Comparison of ENCODE assay signal across 8 cellular contexts in genomic region chr19:56393119-56394012, GRCh38. TPM values are rescaled to one million over a fixed set of nuclear protein-coding genes. Genes with fewer than 3 reads are reported as not detected.
DNase-seq lines count a peak whose midpoint lies in the region; ATAC-seq and TF ChIP-seq lines count a peak whose summit lies in the region.

ZNF582 (minus strand) TSS chr19:56393534; CDS start chr19:56391752, 1,782 bp downstream.

- H3K9me3 ChIP-seq in DOHH2 (ENCODE audit: control insufficient read depth, insufficient read depth, low read length), result peaks cover 39% of the 10 kb centered on the region
- H3K9me3 ChIP-seq in Karpas-422 (ENCODE audit: low read length), result peaks cover 41% of the 10 kb centered on the region
- H3K9me3 ChIP-seq in SK-N-MC (ENCODE audit: low read depth, low read length), result 0 out of 2 replicates have a peak, but pooled peaks cover 3% of the 10 kb centered on the region
- H3K9me3 ChIP-seq in parathyroid adenoma (ENCODE audit: control insufficient read depth, low read length), result no peaks in the 10 kb centered on the region
- H3K9me3 ChIP-seq in tibial nerve, result peaks cover 0 to 45% (median 0%) of the 10 kb centered on the region in 4 donors

- TF ChIP-seq CTCF in DOHH2 (IDR thresholded peaks at IDR 0.05; ENCODE audit: low read depth, low read length, poor library complexity, severe bottlenecking), result peak; percentile 94
- TF ChIP-seq CTCF in parathyroid adenoma (IDR thresholded peaks at IDR 0.05), result peak; percentile 78
- peak; percentile 64 to 85 (median 65) for TF ChIP-seq CTCF in tibial nerve (IDR thresholded peaks at IDR 0.05)

- ATAC-seq in GM21717 (IDR thresholded peaks at IDR 0.05; ENCODE audit: unreplicated experiment), result peak; percentile 80

- H3K9ac ChIP-seq in Karpas-422 (ENCODE audit: low read length) (peak within 1 kb of the TSS; percentile 70), SK-N-MC (ENCODE audit: insufficient read length) (peak within 1 kb of the TSS; percentile 83), parathyroid adenoma (peak within 1 kb of the TSS; percentile 95)

- H3K79me2 ChIP-seq in DOHH2 (ENCODE audit: control insufficient read depth, low read length) (no peaks in the 10 kb centered on the region), Karpas-422 (ENCODE audit: low read length) (no peaks in the 10 kb centered on the region), parathyroid adenoma (no peaks in the 10 kb centered on the region)

- H3F3A ChIP-seq in DOHH2 (ENCODE audit: control insufficient read depth, insufficient read depth), result no peaks in the 10 kb centered on the region; the same call in 1 of the 2 replicates

- peak within 1 kb of the TSS; percentile 75 for H2AFZ ChIP-seq in Karpas-422 (ENCODE audit: low read length)
- peak within 1 kb of the TSS; percentile 99 for H2AFZ ChIP-seq in parathyroid adenoma

- DNase-seq in Karpas-422, result peak; percentile 93
- peak; percentile 70 for DNase-seq in SK-N-MC (ENCODE audit: low read depth, low spot score)
- peak; percentile 81 for DNase-seq in activated naive CD8-positive, alpha-beta T cell treated with anti-CD3 and anti-CD28 coated beads, Interleukin-2, amount 50 U/mL, for 16 hours (ENCODE audit: low read depth, low spot score)
- peak; percentile 95 for DNase-seq in cardiac septum (ENCODE audit: low spot score)
- DNase-seq in tibial nerve (ENCODE audit: low spot score in 2 of 2), result peak; percentile 88 to 89

- H3K36me3 ChIP-seq in DOHH2 (ENCODE audit: control insufficient read depth, low read length) (no peaks in the 10 kb centered on the region), Karpas-422 (ENCODE audit: insufficient read depth, low read length) (no peaks in the 10 kb centered on the region), SK-N-MC (ENCODE audit: insufficient read depth, low read length) (peaks cover 4% of the 10 kb centered on the region; the same call in 1 of the 2 replicates), parathyroid adenoma (ENCODE audit: control insufficient read depth, insufficient read depth, low read length) (no peaks in the 10 kb centered on the region), tibial nerve (peaks cover 0 to 70% (median 17%) of the 10 kb centered on the region in 3 donors)

- H3K27me3 ChIP-seq in DOHH2 (ENCODE audit: control insufficient read depth, low read length) (no peaks in the 10 kb centered on the region), Karpas-422 (ENCODE audit: low read length) (no peaks in the 10 kb centered on the region), parathyroid adenoma (ENCODE audit: control insufficient read depth, insufficient read depth, low read length) (no peaks in the 10 kb centered on the region), tibial nerve (no peaks in the 10 kb centered on the region)

- H3K4me3 ChIP-seq in DOHH2 (ENCODE audit: low read length), result peak within 1 kb of the TSS; percentile 79
- peak within 1 kb of the TSS; percentile 68 for H3K4me3 ChIP-seq in Karpas-422 (ENCODE audit: low read length)
- H3K4me3 ChIP-seq in SK-N-MC, result peak within 1 kb of the TSS; percentile 82
- peak within 1 kb of the TSS; percentile 89 for H3K4me3 ChIP-seq in parathyroid adenoma (ENCODE audit: low read depth, low read length)
- H3K4me3 ChIP-seq in tibial nerve, result peak within 1 kb of the TSS; percentile 56 to 89 (median 80)

- intact Hi-C loops in cardiac septum (cut with DNase I), result loop anchor here (1.0 to 10.0 kb wide), 4 partner anchors 11 to 331 kb away; partner anchors contain the start of genes ZFP28, ZNF583 and ZNF835

- H3K4me1 ChIP-seq in DOHH2 (ENCODE audit: control insufficient read depth, low read length), result peaks cover 11% of the 10 kb centered on the region
- H3K4me1 ChIP-seq in Karpas-422 (ENCODE audit: low read length), result no peaks in the 10 kb centered on the region
- peaks cover 5% of the 10 kb centered on the region for H3K4me1 ChIP-seq in parathyroid adenoma
- H3K4me1 ChIP-seq in tibial nerve, result peaks cover 0 to 17% (median 0%) of the 10 kb centered on the region in 4 donors

- H3K4me2 ChIP-seq in DOHH2 (ENCODE audit: low read length) (peak within 1 kb of the TSS; percentile 59), Karpas-422 (ENCODE audit: low read depth, low read length, poor library complexity, severe bottlenecking) (peak within 1 kb of the TSS; percentile 46), parathyroid adenoma (ENCODE audit: low read length) (peak within 1 kb of the TSS; percentile 98)

- H4K20me1 ChIP-seq in DOHH2 (ENCODE audit: control insufficient read depth, insufficient read depth, low read depth, low read length), result no peaks in the 10 kb centered on the region
- H4K20me1 ChIP-seq in Karpas-422 (ENCODE audit: insufficient read depth, low read depth, low read length), result no peaks in the 10 kb centered on the region

- TF ChIP-seq POLR2A in tibial nerve (IDR thresholded peaks at IDR 0.05), result peak in 1 of 2 donors; percentile 57

- peak; percentile 63 to 87 for TF ChIP-seq EP300 in tibial nerve (IDR thresholded peaks at IDR 0.05)

- H3K9me2 ChIP-seq in DOHH2 (replicated peaks; ENCODE audit: control insufficient read depth, low read length) (no peaks in the 10 kb centered on the region), Karpas-422 (replicated peaks; ENCODE audit: insufficient read depth, low read length) (no peaks in the 10 kb centered on the region)

- H3K27ac ChIP-seq in DOHH2 (ENCODE audit: low read depth, low read length) (peak within 1 kb of the TSS; percentile 44), Karpas-422 (ENCODE audit: low read length) (no peak within 1 kb of the TSS), SK-N-MC (peak within 1 kb of the TSS; percentile 78), parathyroid adenoma (peak within 1 kb of the TSS; percentile 95), tibial nerve (peak within 1 kb of the TSS; percentile 92 to 99 (median 93))

- WGBS in tibial nerve, 2 donors, result 2 to 3% methylated on average over 40 to 43 of the region's 73 CpGs

RNA-seq across cellular contexts. Expression of gene ZNF582, which starts in this region (rescaled TPM):
- 2.6 and 3.4 TPM in 2 replicates for total RNA-seq in Karpas-422 (2014; rRNA removed; shearing (Covaris generic); ENCODE audit: low replicate concordance)
- total RNA-seq in cardiac septum (4.9 TPM), tibial nerve (1 to 10 TPM; 3.1 to 5.2 (median 4.7) TPM)

Comparison
In these comparisons a context has a peak if more than half of its experiments do, and no peak if none do; other contexts are left out.
1. H3K4me2 ChIP-seq: peak in every context shown above with its lines; median percentile 98 in parathyroid adenoma; 59 in DOHH2; 46 in Karpas-422.